Comparison of ENCODE assay signal across 18 cellular contexts in the genomic region with DNA sequence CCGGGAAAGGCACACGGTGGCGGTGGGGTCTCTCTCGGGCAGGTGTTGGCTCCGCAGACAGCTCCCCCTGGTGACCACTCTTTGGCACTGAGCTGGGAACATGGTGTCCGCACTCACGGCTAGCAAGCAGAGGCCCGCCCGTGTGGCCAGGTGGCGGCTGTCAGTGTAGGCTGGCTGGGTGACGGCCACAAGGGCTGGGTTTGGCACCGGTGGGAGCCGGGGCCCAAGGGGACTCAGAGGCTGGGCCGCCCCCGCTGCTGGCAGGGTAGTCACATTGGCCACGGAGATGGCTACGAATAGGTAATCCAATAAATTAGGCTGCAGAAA.
DNase-seq lines count a peak whose midpoint lies in the region; ATAC-seq and TF ChIP-seq lines count a peak whose summit lies in the region.
"Had no signal": no experiment of that assay in that cellular context is flagged by ENCODE, and none has a peak within 500 bp of the region (broad histone marks: within the 10 kb centered on the region; RNA-seq: fewer than 3 reads in every experiment).

No MANE protein-coding gene starts in this region.

- H3K4me3 ChIP-seq in NT2/D1 (ENCODE audit: insufficient read length, low read depth) (peak overlapping the region; percentile 26), sigmoid colon (no peak overlapping the region)
- H3K4me3 ChIP-seq: ascending aorta, esophagus muscularis mucosa, heart right ventricle, skin epidermis had no signal

- TF ChIP-seq POLR2A in sigmoid colon (IDR thresholded peaks at IDR 0.05), result no peak

- ATAC-seq in HG03139 (IDR thresholded peaks at IDR 0.05; ENCODE audit: unreplicated experiment), result no peak
- ATAC-seq: activated T-cell treated with anti-CD3 and anti-CD28 coated beads, Interleukin-2, amount 50 U/mL, for 72 hours; heart right ventricle had no signal

- DNase-seq in activated effector memory CD4-positive, alpha-beta T cell treated with anti-CD3 and anti-CD28 coated beads, Interleukin-2, amount 50 U/mL, for 16 hours, result peak; percentile 64
- no peak for DNase-seq in activated effector memory CD4-positive, alpha-beta T cell treated with Interleukin-2 at 50 U/mL for 16 hours
- DNase-seq in NT2/D1 (ENCODE audit: low read depth, low spot score) (peak; percentile 77), iPS DF 19.7 (ENCODE audit: low read depth, low spot score) (peak; percentile 5), sigmoid colon (peak; percentile 65), GM19238 (ENCODE audit: insufficient read length, low spot score) (no peak)
- DNase-seq in stimulated activated CD4-positive, alpha-beta T cell treated with anti-CD3 and anti-CD28 coated beads, Interleukin-4, amount 100 ng/mL, for 24 hours, result no peak
- DNase-seq: ACHN; activated CD4-positive, alpha-beta T cell treated with anti-CD3 and anti-CD28 coated beads for 4 hours; activated T-cell treated with anti-CD3 and anti-CD28 coated beads, Interleukin-2, amount 50 U/mL, for 72 hours; NCI-H1417; NCI-H345; stimulated activated naive CD4-positive, alpha-beta T cell had no signal

- H3K4me1 ChIP-seq in NT2/D1 (ENCODE audit: insufficient read depth, insufficient read length), result peaks cover 2% of the 10 kb centered on the region
- peaks cover 0 to 9% (median 6%) of the 10 kb centered on the region in 4 donors for H3K4me1 ChIP-seq in sigmoid colon
- H3K4me1 ChIP-seq: ascending aorta had no signal

- H3K27ac ChIP-seq in sigmoid colon, result no peak overlapping the region
- H3K27ac ChIP-seq: ascending aorta, esophagus muscularis mucosa, heart right ventricle, skin epidermis had no signal

- peaks cover 39% of the 10 kb centered on the region for H3K27me3 ChIP-seq in NT2/D1 (ENCODE audit: insufficient read depth, insufficient read length)
- peaks cover 14 to 51% (median 28%) of the 10 kb centered on the region in 3 donors for H3K27me3 ChIP-seq in sigmoid colon
- H3K27me3 ChIP-seq: ascending aorta had no signal

- no peak for TF ChIP-seq CTCF in sigmoid colon (IDR thresholded peaks at IDR 0.05)

- no peaks in the 10 kb centered on the region for H3K36me3 ChIP-seq in NT2/D1 (ENCODE audit: insufficient read depth, insufficient read length, low read length)
- no peaks in the 10 kb centered on the region for H3K36me3 ChIP-seq in sigmoid colon
- H3K36me3 ChIP-seq: ascending aorta, esophagus muscularis mucosa, heart right ventricle had no signal

- intact Hi-C loops in sigmoid colon (cut with DNase I), result no loop called here

- TF ChIP-seq EP300 in sigmoid colon (IDR thresholded peaks at IDR 0.05), result no peak

- 75 to 87% methylated on average over 17 of the region's 17 CpGs for WGBS in sigmoid colon, 2 donors

- no peak overlapping the region for H3K9ac ChIP-seq in NT2/D1 (ENCODE audit: insufficient read length, low read depth)

- H3K9me3 ChIP-seq in NT2/D1 (ENCODE audit: insufficient read depth, low read length), result no peaks in the 10 kb centered on the region
- peaks cover 0 to 7% (median 1%) of the 10 kb centered on the region in 4 donors for H3K9me3 ChIP-seq in sigmoid colon

Comparison
In these comparisons a context has a peak if more than half of its experiments do, and no peak if none do; other contexts are left out.
1. DNase-seq: peak in activated effector memory CD4-positive, alpha-beta T cell treated with anti-CD3 and anti-CD28 coated beads, Interleukin-2, amount 50 U/mL, for 16 hours (single experiment), NT2/D1 (single experiment), iPS DF 19.7 (single experiment) and sigmoid colon (single experiment); none in activated effector memory CD4-positive, alpha-beta T cell treated with Interleukin-2 at 50 U/mL for 16 hours (single experiment), GM19238 (single experiment) and stimulated activated CD4-positive, alpha-beta T cell treated with anti-CD3 and anti-CD28 coated beads, Interleukin-4, amount 100 ng/mL, for 24 hours (single experiment).